In genomic region chr18:22465859-22466602, GRCh38 we compare ENCODE assay signal across 9 cellular contexts. TPM values are rescaled to one million over a fixed set of nuclear protein-coding genes. Genes with fewer than 3 reads are reported as not detected.
DNase-seq lines count a peak whose midpoint lies in the region; ATAC-seq and TF ChIP-seq lines count a peak whose summit lies in the region.
"Had no signal": no experiment of that assay in that cellular context is flagged by ENCODE, and none has a peak within 500 bp of the region (broad histone marks: within the 10 kb centered on the region; RNA-seq: fewer than 3 reads in every experiment).

No MANE protein-coding gene starts in this region.

- POLR2A ChIA-PET in HCT116 (lab: Charles Lee) = interaction anchor here (1.0 kb wide), 1 partner anchor 8 kb away, joined by 3 read pairs; no protein-coding TSS in a partner anchor
- POLR2A ChIA-PET in T-cell (lab: Charles Lee) = no interaction called here

- H3K4me1 Mint-ChIP-seq in T-cell = peaks cover 0 to 4% (median 0%) of the 10 kb centered on the region in 3 donors

- 0 out of 2 replicates have a peak overlapping the region, but pooled peaks have one; percentile 37 for H3K27ac ChIP-seq in HCT116 (ENCODE audit: low read depth, low read length)
- peak overlapping the region; percentile 56 to 90 (median 85) for H3K27ac ChIP-seq in heart right ventricle
- peak overlapping the region; percentile 99 for H3K27ac ChIP-seq in smooth muscle cell (ENCODE audit: low read depth)

- peak overlapping the region; percentile 72 for H3K4me2 ChIP-seq in HCT116 (ENCODE audit: low read length)
- H3K4me2 ChIP-seq in smooth muscle cell = peak overlapping the region; percentile 73

- H2AFZ ChIP-seq in HCT116 (ENCODE audit: low read depth, low read length, poor library complexity, severe bottlenecking) (peak overlapping the region; percentile 77), smooth muscle cell (ENCODE audit: low read depth) (no peak overlapping the region)

- BruUV-seq in HCT116 (replicated peaks; lab: Mats Ljungman, UMichigan) = no TSS peak

- H4K20me1 ChIP-seq in HCT116 (ENCODE audit: insufficient read depth) (no peaks in the 10 kb centered on the region), smooth muscle cell (ENCODE audit: low read depth) (no peaks in the 10 kb centered on the region)

- TF ChIP-seq RAD21 in HCT116 (IDR thresholded peaks at IDR 0.05; ENCODE audit: low read depth) = no peak

- H3K36me3 ChIP-seq in HCT116 (ENCODE audit: control insufficient read depth in 1 of 2, insufficient read depth in 2 of 2, low read length in 2 of 2) = no peaks in the 10 kb centered on the region
- no peaks in the 10 kb centered on the region for H3K36me3 ChIP-seq in heart right ventricle
- no peaks in the 10 kb centered on the region for H3K36me3 ChIP-seq in smooth muscle cell (ENCODE audit: low read depth)

- ATAC-seq in HCT116 (peak; percentile 95), T-cell (replicated peaks in 1 of 4) (peak in 3 of 4 experiments; percentile 41 to 81 (median 58)), heart right ventricle (peak; percentile 85 to 95 (median 90))

- peaks cover 0 to 3% of the 10 kb centered on the region in 2 donors for H3K27me3 Mint-ChIP-seq in T-cell

- no peak overlapping the region for H3K9ac ChIP-seq in HCT116 (ENCODE audit: low read length)
- H3K9ac ChIP-seq in smooth muscle cell (ENCODE audit: low read depth) = peak overlapping the region; percentile 93

- H3K79me2 ChIP-seq in HCT116 (ENCODE audit: insufficient read depth, low read length) (no peaks in the 10 kb centered on the region), smooth muscle cell (ENCODE audit: low read depth) (no peaks in the 10 kb centered on the region)

- peaks cover 0 to 4% (median 3%) of the 10 kb centered on the region in 3 donors for H3K9me3 Mint-ChIP-seq in T-cell

- no peaks in the 10 kb centered on the region for H3K9me3 ChIP-seq in HCT116 (ENCODE audit: control insufficient read depth in 1 of 2, insufficient read depth in 1 of 2, low read depth in 1 of 2, low read length in 2 of 2)
- H3K9me3 ChIP-seq in heart right ventricle = no peaks in the 10 kb centered on the region
- H3K9me3 ChIP-seq in smooth muscle cell (replicated peaks; ENCODE audit: low read depth) = no peaks in the 10 kb centered on the region

- TF ChIP-seq POLR2A in HCT116 (IDR thresholded peaks at IDR 0.05; ENCODE audit: borderline replicate concordance, extremely low read depth, insufficient read depth, insufficient read length) = no peak

- DNase-seq in HCT116 (ENCODE audit: low read depth, low spot score) (peak; percentile 73), T-cell (peak in 16 of 34 experiments; percentile 1 to 42 (median 15)), heart right ventricle (peak in 1 of 2 donors; percentile 74), smooth muscle cell (lab: John Stamatoyannopoulos, UW; ENCODE audit: unreplicated experiment) (no peak), NCI-H2227 treated with DMSO at 0.1 percent for 48 hours (lab: John Stamatoyannopoulos, UW) (no peak), NCI-H128 (lab: John Stamatoyannopoulos, UW; ENCODE audit: unreplicated experiment) (no peak), pons (ENCODE audit: low spot score) (no peak), HuH-7 (ENCODE audit: low spot score) (no peak)

- WGBS in heart right ventricle, 2 donors = 35 to 46% methylated on average over 5 of the region's 5 CpGs
- 23% methylated on average over 5 of the region's 5 CpGs for WGBS in smooth muscle cell (ENCODE audit: low lambda C conversion rate)

- no peaks in the 10 kb centered on the region for H3K36me3 Mint-ChIP-seq in T-cell

- RAD21 ChIA-PET in HCT116 (lab: Charles Lee; ENCODE audit: low non-redundant PET in 1 of 2, low total read pairs in 2 of 2, uncharacterized antibody in 2 of 2, unreplicated experiment in 2 of 2) = no interaction called here

- TF ChIP-seq CTCF in HCT116 (IDR thresholded peaks at IDR 0.05 in 2 of 3, conservative IDR thresholded peaks at IDR 0.05 in 1 of 3; ENCODE audit: borderline replicate concordance in 1 of 3, insufficient read depth in 1 of 3, low read depth in 2 of 3, low read length in 2 of 3) = no peak
- TF ChIP-seq CTCF in heart right ventricle (IDR thresholded peaks at IDR 0.05) = no peak
- TF ChIP-seq CTCF in smooth muscle cell (IDR thresholded peaks at IDR 0.05; ENCODE audit: borderline replicate concordance, insufficient read depth, poor library complexity, severe bottlenecking) = no peak

- H3K4me1 ChIP-seq in HCT116 (ENCODE audit: control insufficient read depth in 1 of 2, insufficient read depth in 2 of 2, low read length in 2 of 2) (peaks cover 26 to 31% of the 10 kb centered on the region in 2 experiments), heart right ventricle (peaks cover 15 to 49% (median 42%) of the 10 kb centered on the region in 9 donors), smooth muscle cell (ENCODE audit: low read depth) (peaks cover 14% of the 10 kb centered on the region)

- H3F3A ChIP-seq in smooth muscle cell (ENCODE audit: low read depth) = peaks cover 16% of the 10 kb centered on the region

- H3K27ac Mint-ChIP-seq in T-cell = no peak overlapping the region

- H3K27me3 ChIP-seq in HCT116 (ENCODE audit: insufficient read depth, low read length) = no peaks in the 10 kb centered on the region
- no peaks in the 10 kb centered on the region for H3K27me3 ChIP-seq in heart right ventricle
- no peaks in the 10 kb centered on the region for H3K27me3 ChIP-seq in smooth muscle cell (ENCODE audit: low read depth)

- CTCF ChIA-PET in HCT116 (lab: Charles Lee) = interaction anchor here (1.1 to 1.4 kb wide), 2 partner anchors 87 to 97 kb away, joined by 4 read pairs; no protein-coding TSS in a partner anchor
- CTCF ChIA-PET in T-cell (lab: Charles Lee) = no interaction called here

- peak overlapping the region in 1 of 2 experiments; percentile 30; a peak in 2 of 4 replicates for H3K4me3 ChIP-seq in HCT116 (replicated peaks in 1 of 2; ENCODE audit: low read depth in 1 of 2, low read length in 2 of 2)
- no peak overlapping the region for H3K4me3 ChIP-seq in heart right ventricle
- no peak overlapping the region for H3K4me3 ChIP-seq in smooth muscle cell

- intact Hi-C loops in HCT116 (cut with micrococcal nuclease) (no loop called here), heart right ventricle (cut with DNase I) (loop anchor here in 7 of 10 donors (5.0 to 10.0 kb wide), 8 partner anchors 81 to 294 kb away; no protein-coding TSS in a partner anchor)

- H3K9me2 ChIP-seq in HCT116 (ENCODE audit: insufficient read depth) = no peaks in the 10 kb centered on the region

- no peak overlapping the region for H3K4me3 Mint-ChIP-seq in T-cell

TF ChIP-seq in HCT116, 20 proteins besides CTCF, POLR2A, EP300 and RAD21 (continues in another document):
- no peak for TF ChIP-seq ZNF274 (IDR thresholded peaks at IDR 0.05; ENCODE audit: low read depth, low read length)
- no peak for TF ChIP-seq REST (IDR thresholded peaks at IDR 0.05; ENCODE audit: low read depth)
- no peak for TF ChIP-seq CBX3 (IDR thresholded peaks at IDR 0.05; ENCODE audit: low read depth)
- no peak for TF ChIP-seq ZBTB33 (IDR thresholded peaks at IDR 0.05; ENCODE audit: extremely low read depth, insufficient replicate concordance, low read length)
- peak; percentile 70 for TF ChIP-seq MAX (IDR thresholded peaks at IDR 0.05)
- no peak for TF ChIP-seq ZFX (IDR thresholded peaks at IDR 0.05)
- TF ChIP-seq JUND (IDR thresholded peaks at IDR 0.05) = peak; percentile 72
- TF ChIP-seq POLR2AphosphoS5 (IDR thresholded peaks at IDR 0.05; ENCODE audit: low read depth, low read length) = peak; percentile 32

RNA-seq across cellular contexts. Expression of gene CTAGE1, which starts 48.3 kb away (rescaled TPM):
- total RNA-seq in HCT116 (2021; ENCODE audit: unreplicated experiment) = not detected
- polyA plus RNA-seq in HCT116 (2012) = not detected in 2 replicates
- not detected for total RNA-seq in T-cell
- total RNA-seq in heart right ventricle = under 1 TPM in 2 of 10 donors, not detected in 8; 0.07 to 0.10 TPM
- not detected for polyA plus RNA-seq in heart right ventricle
- not detected in 2 replicates for total RNA-seq in smooth muscle cell
- polyA plus RNA-seq in smooth muscle cell = not detected in 2 replicates
- total RNA-seq: T-helper 1 cell treated with Interleukin-12 subunit alpha and Interleukin-12 subunit beta and Interleukin-4 antibody, amounts not matched to agents 30 ng/mL and 1 ng/mL, for 36 hours had no signal

Comparison
In these comparisons a context has a peak if more than half of its experiments do, and no peak if none do; other contexts are left out.
1. H3K27ac ChIP-seq: peak in every context shown above with its lines; median percentile 99 in smooth muscle cell; 85 in heart right ventricle; 37 in HCT116.